ENCODE assay signal across 30 cellular contexts in genomic region chr19:12982648-12983047, GRCh38. TPM values are rescaled to one million over a fixed set of nuclear protein-coding genes. Genes with fewer than 3 reads are reported as not detected.
"Had no signal": no experiment of that assay in that cellular context is flagged by ENCODE, and none has a peak within 500 bp of the region (broad histone marks: within the 10 kb centered on the region; RNA-seq: fewer than 3 reads in every experiment).

No MANE protein-coding gene starts in this region.

- H3K27ac Mint-ChIP-seq: activated B cell treated with CpG ODN at 0.5 μM for 24 hours; activated CD4-positive, alpha-beta T cell treated with anti-CD3 and anti-CD28 coated beads for 36 hours; activated naive CD8-positive, alpha-beta T cell treated with anti-CD3 and anti-CD28 coated beads for 36 hours; endodermal cell; naive thymus-derived CD4-positive, alpha-beta T cell; T-helper 1 cell treated with Interleukin-12 subunit alpha and Interleukin-12 subunit beta and Interleukin-4 antibody, amounts not matched to agents 30 μg/mL and 1 μg/mL, for 36 hours had no signal

- H3K36me3 ChIP-seq: breast epithelium, gastroesophageal sphincter, heart right ventricle, lower lobe of right lung, neutrophil, ovary, prostate gland, right atrium auricular region, tibial artery had no signal

- H3K4me3 ChIP-seq: mucosa of descending colon had no signal

- H3K9me3 ChIP-seq: breast epithelium, gastroesophageal sphincter, heart right ventricle, lower lobe of right lung, mucosa of descending colon, neutrophil, ovary, prostate gland, right atrium auricular region, tibial artery had no signal

- H3K27ac ChIP-seq: coronary artery, lower lobe of right lung, neutrophil, ovary had no signal

- DNase-seq: activated B cell treated with CpG ODN at 0.5 μM for 24 hours; activated CD4-positive, alpha-beta T cell treated with anti-CD3 and anti-CD28 coated beads for 36 hours; activated CD4-positive, alpha-beta T cell treated with anti-CD3 and anti-CD28 coated beads, Interleukin-2, amount 50 U/mL, for 4 hours; activated CD8-positive, alpha-beta memory T cell treated with anti-CD3 and anti-CD28 coated beads for 24 hours; activated CD8-positive, alpha-beta memory T cell treated with anti-CD3 and anti-CD28 coated beads, Interleukin-2, amount 50 U/mL, for 4 hours; activated naive CD4-positive, alpha-beta T cell treated with Interleukin-2 at 50 U/mL for 16 hours; activated naive CD8-positive, alpha-beta T cell treated with anti-CD3 and anti-CD28 coated beads for 36 hours; activated T-cell treated with anti-CD3 and anti-CD28 coated beads, Interleukin-2, amount 50 U/mL, for 4 hours; endodermal cell; heart right ventricle; lower lobe of right lung; mesendoderm; mucosa of descending colon; naive thymus-derived CD4-positive, alpha-beta T cell; ovary; stimulated activated CD4-positive, alpha-beta T cell treated with anti-CD3 and anti-CD28 coated beads, Interleukin-4, amount 100 ng/mL, for 4 hours; stimulated activated naive CD8-positive, alpha-beta T cell treated with anti-CD3 and anti-CD28 coated beads, Interleukin-15, Interleukin-2, amounts not matched to agents 100 U/mL and 50 U/mL, for 24 hours; T1000; tibial artery had no signal

- H3K27me3 ChIP-seq: breast epithelium, gastroesophageal sphincter, heart right ventricle, ovary, right atrium auricular region, tibial artery had no signal

- H3K4me3 Mint-ChIP-seq: activated B cell treated with CpG ODN at 0.5 μM for 24 hours; activated CD4-positive, alpha-beta T cell treated with anti-CD3 and anti-CD28 coated beads for 36 hours; activated naive CD8-positive, alpha-beta T cell treated with anti-CD3 and anti-CD28 coated beads for 36 hours; activated T-cell treated with anti-CD3 and anti-CD28 coated beads, Interleukin-2, amount 50 U/mL, for 4 hours; endodermal cell; naive thymus-derived CD4-positive, alpha-beta T cell; T-helper 1 cell treated with Interleukin-12 subunit alpha and Interleukin-12 subunit beta and Interleukin-4 antibody, amounts not matched to agents 30 μg/mL and 1 μg/mL, for 36 hours had no signal

- H3K4me1 ChIP-seq: prostate gland had no signal

- H3K9me3 Mint-ChIP-seq: activated B cell treated with CpG ODN at 0.5 μM for 24 hours; activated naive CD8-positive, alpha-beta T cell treated with anti-CD3 and anti-CD28 coated beads for 36 hours; activated T-cell treated with anti-CD3 and anti-CD28 coated beads, Interleukin-2, amount 50 U/mL, for 4 hours; endodermal cell; T-helper 1 cell treated with Interleukin-12 subunit alpha and Interleukin-12 subunit beta and Interleukin-4 antibody, amounts not matched to agents 30 μg/mL and 1 μg/mL, for 36 hours had no signal

- H3K4me1 Mint-ChIP-seq: activated CD4-positive, alpha-beta T cell treated with anti-CD3 and anti-CD28 coated beads for 36 hours; activated naive CD8-positive, alpha-beta T cell treated with anti-CD3 and anti-CD28 coated beads for 36 hours; endodermal cell had no signal

- H3K36me3 Mint-ChIP-seq: activated naive CD8-positive, alpha-beta T cell treated with anti-CD3 and anti-CD28 coated beads for 36 hours; naive thymus-derived CD4-positive, alpha-beta T cell had no signal

RNA-seq across cellular contexts. Expression of gene DAND5, which starts 13.3 kb away (rescaled TPM):
- total RNA-seq: activated B cell treated with CpG ODN at 0.5 μM for 24 hours; activated naive CD8-positive, alpha-beta T cell treated with anti-CD3 and anti-CD28 coated beads for 36 hours; activated T-cell treated with anti-CD3 and anti-CD28 coated beads, Interleukin-2, amount 50 U/mL, for 4 hours; breast epithelium; left lobe of liver; naive thymus-derived CD4-positive, alpha-beta T cell; subcutaneous adipose tissue; ureter had no signal
- polyA plus RNA-seq: keratinocyte; naive thymus-derived CD4-positive, alpha-beta T cell; ovary had no signal
